8 cellular contexts compared by ENCODE assay signal in genomic region chr9:107637421-107638420, GRCh38.
DNase-seq lines count a peak whose midpoint lies in the region; ATAC-seq, FAIRE-seq and TF ChIP-seq lines count a peak whose summit lies in the region.

No MANE protein-coding gene starts in this region.

- peak; percentile 95 for ATAC-seq in left ventricle myocardium superior
- peak; percentile 93 for ATAC-seq in omental fat pad (ENCODE audit: low FRiP score)
- no peak for ATAC-seq in GM19023 (IDR thresholded peaks at IDR 0.05; ENCODE audit: unreplicated experiment)

- H2AFZ ChIP-seq in astrocyte (ENCODE audit: low read depth, low read length) = peak overlapping the region; percentile 70

- H3K4me3 Mint-ChIP-seq in astrocyte (ENCODE audit: unreplicated experiment) = peak overlapping the region; percentile 79
- peak overlapping the region in 1 of 7 donors; percentile 22 for H3K4me3 Mint-ChIP-seq in CD8-positive, alpha-beta memory T cell

- no peak for FAIRE-seq in astrocyte (lab: Jason Lieb, UNC)
- FAIRE-seq in RCC 7860 (lab: Jason Lieb, UNC) = no peak

- intact Hi-C loops in left ventricle myocardium superior (cut with micrococcal nuclease) = loop anchor here (5.0 kb wide), 1 partner anchor 145 kb away; no protein-coding TSS in a partner anchor

- DNase-seq in GM03348 (ENCODE audit: low spot score) = peak; percentile 96
- DNase-seq in MG63 = peak; percentile 85
- DNase-seq in astrocyte (ENCODE audit: low read depth) = peak; percentile 90
- DNase-seq in left ventricle myocardium superior = peak; percentile 91
- DNase-seq in omental fat pad (ENCODE audit: low spot score) = peak; percentile 56
- DNase-seq in RCC 7860 (ENCODE audit: low spot score) = no peak
- DNase-seq in CD8-positive, alpha-beta memory T cell = no peak

- no peaks in the 10 kb centered on the region for H3K79me2 ChIP-seq in astrocyte (ENCODE audit: insufficient read depth, low read length)

- H3K36me3 Mint-ChIP-seq in astrocyte (ENCODE audit: low read depth, unreplicated experiment) = no peaks in the 10 kb centered on the region
- peaks cover 0 to 3% (median 0%) of the 10 kb centered on the region in 3 donors for H3K36me3 Mint-ChIP-seq in CD8-positive, alpha-beta memory T cell

- H3K9me3 ChIP-seq in MG63 (no peaks in the 10 kb centered on the region), astrocyte (ENCODE audit: insufficient read depth, low read depth, low read length) (no peaks in the 10 kb centered on the region)
- no peaks in the 10 kb centered on the region for H3K9me3 ChIP-seq in CD8-positive, alpha-beta memory T cell (ENCODE audit: low read length)

- peaks cover 5% of the 10 kb centered on the region for H3K4me1 ChIP-seq in astrocyte (ENCODE audit: insufficient read depth, low read length)
- H3K4me1 ChIP-seq in CD8-positive, alpha-beta memory T cell (ENCODE audit: insufficient read depth, low read length) = no peaks in the 10 kb centered on the region

- peaks cover 5% of the 10 kb centered on the region for H3K4me1 Mint-ChIP-seq in astrocyte (ENCODE audit: low read depth, unreplicated experiment)
- peaks cover 5 to 12% (median 10%) of the 10 kb centered on the region in 3 donors for H3K4me1 Mint-ChIP-seq in CD8-positive, alpha-beta memory T cell

- H3K9ac ChIP-seq in astrocyte (ENCODE audit: low read length) = peak overlapping the region; percentile 87

- peak overlapping the region; percentile 82 for H3K27ac ChIP-seq in astrocyte (ENCODE audit: low read depth, low read length)
- no peak overlapping the region for H3K27ac ChIP-seq in CD8-positive, alpha-beta memory T cell (ENCODE audit: low read depth, low read length)

- no peaks in the 10 kb centered on the region for H3K27me3 ChIP-seq in MG63
- H3K27me3 ChIP-seq in astrocyte (ENCODE audit: insufficient read depth, low read length) = no peaks in the 10 kb centered on the region
- H3K27me3 ChIP-seq in CD8-positive, alpha-beta memory T cell (ENCODE audit: insufficient read depth, low read length, poor library complexity, severe bottlenecking) = peaks cover 3% of the 10 kb centered on the region

- H3K36me3 ChIP-seq in MG63 (no peaks in the 10 kb centered on the region), astrocyte (ENCODE audit: insufficient read depth, low read length) (no peaks in the 10 kb centered on the region)
- no peaks in the 10 kb centered on the region for H3K36me3 ChIP-seq in CD8-positive, alpha-beta memory T cell (ENCODE audit: insufficient read depth, low read length)

- no peak for TF ChIP-seq CTCF in astrocyte (IDR thresholded peaks at IDR 0.05; ENCODE audit: insufficient read depth, low read depth, low read length)
- TF ChIP-seq CTCF in omental fat pad (IDR thresholded peaks at IDR 0.05) = peak in 1 of 3 donors; percentile 18

- CTCF ChIA-PET in CD8-positive, alpha-beta memory T cell (lab: Charles Lee) = no interaction called here

- H4K20me1 ChIP-seq in astrocyte (ENCODE audit: insufficient read depth, low read length) = no peaks in the 10 kb centered on the region

- peak overlapping the region; percentile 66 for H3K27ac Mint-ChIP-seq in astrocyte (ENCODE audit: unreplicated experiment)
- no peak overlapping the region for H3K27ac Mint-ChIP-seq in CD8-positive, alpha-beta memory T cell

- H3K9me3 Mint-ChIP-seq in astrocyte (ENCODE audit: unreplicated experiment) = peaks cover 2% of the 10 kb centered on the region
- H3K9me3 Mint-ChIP-seq in CD8-positive, alpha-beta memory T cell = peaks cover 3 to 12% (median 4%) of the 10 kb centered on the region in 5 donors

- H3K4me3 ChIP-seq in MG63 (peak overlapping the region; percentile 39), astrocyte (ENCODE audit: insufficient read depth, low read depth, low read length) (peak overlapping the region; percentile 56)
- no peak overlapping the region for H3K4me3 ChIP-seq in CD8-positive, alpha-beta memory T cell (ENCODE audit: low read length)

- POLR2A ChIA-PET in CD8-positive, alpha-beta memory T cell (lab: Charles Lee) = no interaction called here

- H3K27me3 Mint-ChIP-seq in astrocyte (ENCODE audit: low read depth, unreplicated experiment) = peaks cover 33% of the 10 kb centered on the region
- H3K27me3 Mint-ChIP-seq in CD8-positive, alpha-beta memory T cell = peaks cover 19 to 36% of the 10 kb centered on the region in 2 donors

- H3K4me2 ChIP-seq in astrocyte (ENCODE audit: low read length) = peak overlapping the region; percentile 89

Comparison
In these comparisons a context has a peak if more than half of its experiments do, and no peak if none do; other contexts are left out.
1. DNase-seq: peak in GM03348 (single experiment), MG63 (single experiment), astrocyte (single experiment), left ventricle myocardium superior (single experiment) and omental fat pad (single experiment); none in RCC 7860 (single experiment) and CD8-positive, alpha-beta memory T cell (0 of 5).